In the genomic region with DNA sequence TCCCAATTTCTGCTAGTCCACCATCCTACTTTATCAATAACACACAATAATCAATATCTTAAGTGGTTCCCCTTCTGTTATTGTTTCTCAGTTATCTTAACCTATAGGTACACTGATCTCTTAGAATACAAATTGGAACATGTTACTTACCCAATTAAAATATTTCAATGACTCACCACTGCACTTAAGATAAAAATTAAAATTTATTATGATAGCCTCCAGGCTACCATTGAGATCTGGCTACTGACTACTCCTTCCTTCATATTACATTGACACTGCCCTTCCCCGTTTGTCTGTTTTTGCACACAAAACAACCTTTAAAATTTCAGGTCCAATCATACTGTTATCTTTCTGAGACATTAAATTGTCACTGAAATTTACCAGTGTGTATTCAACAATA, we compare ENCODE assay signal across 3 cellular contexts.
"Had no signal": no experiment of that assay in that cellular context is flagged by ENCODE, and none has a peak within 500 bp of the region (broad histone marks: within the 10 kb centered on the region; RNA-seq: fewer than 3 reads in every experiment).

No MANE protein-coding gene starts in this region.

- H3K4me3 ChIP-seq: GM12878 had no signal

- DNase-seq: GDM1, GF-D8 had no signal

- ATAC-seq: GM12878 had no signal
